Comparison of ENCODE assay signal across 27 cellular contexts in the genomic region with DNA sequence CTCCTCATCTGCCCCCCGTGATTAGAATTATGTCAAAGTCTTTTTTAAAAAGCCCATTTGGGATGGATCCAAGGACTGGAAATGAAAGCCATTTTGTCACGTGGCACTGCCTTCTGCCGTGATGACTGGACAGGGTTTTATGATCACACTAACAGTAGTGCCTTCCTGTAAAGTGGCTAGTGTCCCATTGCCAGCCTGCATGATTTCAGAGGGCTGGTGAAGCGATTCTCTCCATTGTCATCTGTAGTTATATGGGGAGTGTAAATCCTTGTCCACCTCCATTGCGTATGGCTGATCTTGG. TPM values are rescaled to one million over a fixed set of nuclear protein-coding genes. Genes with fewer than 3 reads are reported as not detected.
DNase-seq lines count a peak whose midpoint lies in the region; ATAC-seq and TF ChIP-seq lines count a peak whose summit lies in the region.
"Had no signal": no experiment of that assay in that cellular context is flagged by ENCODE, and none has a peak within 500 bp of the region (broad histone marks: within the 10 kb centered on the region; RNA-seq: fewer than 3 reads in every experiment).

No MANE protein-coding gene starts in this region.

- H4K20me1 ChIP-seq in BLaER1 (no peaks in the 10 kb centered on the region), HCT116 (ENCODE audit: insufficient read depth) (no peaks in the 10 kb centered on the region)

- no peak for DNase-seq in HCT116 (ENCODE audit: low read depth, low spot score)
- DNase-seq in mucosa of descending colon: no peak
- no peak for DNase-seq in head of caudate nucleus
- no peak for DNase-seq in left ventricle myocardium inferior
- DNase-seq in NOMO-1 treated with DMSO at 0.1 percent for 48 hours (lab: John Stamatoyannopoulos, UW; ENCODE audit: unreplicated experiment): no peak
- no peak for DNase-seq in stimulated activated effector memory CD8-positive, alpha-beta T cell treated with anti-CD3 and anti-CD28 coated beads, Interleukin-12 subunit alpha, Interleukin-12 subunit beta, amount 100 ng/mL, for 72 hours (ENCODE audit: low spot score in 2 of 2)
- DNase-seq: activated CD4-positive, alpha-beta T cell treated with anti-CD3 and anti-CD28 coated beads, Interleukin-2, amount 10 ng/mL, durations not matched to agents 7 days and 5 days; activated gamma-delta T cell treated with Interleukin-2 at 50 U/mL for 16 hours; activated T-cell treated with anti-CD3 and anti-CD28 coated beads, Interleukin-2, amount 50 U/mL, for 24 hours; CD8-positive, alpha-beta memory T cell; dorsolateral prefrontal cortex; GDM1; left ventricle myocardium superior; naive thymus-derived CD4-positive, alpha-beta T cell; NCI-H1436 treated with DMSO at 0.1 percent for 48 hours; NCI-H2171; NCI-H510A; NK-92 treated with Interleukin-12 subunit alpha and Interleukin-12 subunit beta, amount 100 ng/mL, for 24 hours; stimulated activated naive CD4-positive, alpha-beta T cell treated with Interleukin-2 at 50 U/mL for 16 hours had no signal

- H3K4me1 Mint-ChIP-seq in stimulated activated effector memory CD8-positive, alpha-beta T cell treated with anti-CD3 and anti-CD28 coated beads, Interleukin-12 subunit alpha, Interleukin-12 subunit beta, amount 100 ng/mL, for 72 hours: no peaks in the 10 kb centered on the region
- H3K4me1 Mint-ChIP-seq: activated CD4-positive, alpha-beta T cell treated with anti-CD3 and anti-CD28 coated beads, Interleukin-2, amount 10 ng/mL, durations not matched to agents 7 days and 5 days; CD8-positive, alpha-beta memory T cell; naive thymus-derived CD4-positive, alpha-beta T cell had no signal

- H3K4me3 ChIP-seq in BLaER1 (no peak overlapping the region), HCT116 (replicated peaks in 1 of 2; ENCODE audit: low read depth in 1 of 2, low read length in 2 of 2) (no peak overlapping the region), mucosa of descending colon (no peak overlapping the region), left ventricle myocardium inferior (no peak overlapping the region)
- H3K4me3 ChIP-seq: adrenal gland, body of pancreas, SK-N-MC had no signal

- POLR2A ChIA-PET in HCT116 (lab: Charles Lee): no interaction called here

- TF ChIP-seq POLR2A in HCT116 (IDR thresholded peaks at IDR 0.05; ENCODE audit: borderline replicate concordance, extremely low read depth, insufficient read depth, insufficient read length): no peak

- RAD21 ChIA-PET in HCT116 (lab: Charles Lee; ENCODE audit: low non-redundant PET in 1 of 2, low total read pairs in 2 of 2, uncharacterized antibody in 2 of 2, unreplicated experiment in 2 of 2): no interaction called here

- TF ChIP-seq CTCF in HCT116 (IDR thresholded peaks at IDR 0.05 in 2 of 3, conservative IDR thresholded peaks at IDR 0.05 in 1 of 3; ENCODE audit: borderline replicate concordance in 1 of 3, insufficient read depth in 1 of 3, low read depth in 2 of 3, low read length in 2 of 3) (no peak), VCaP (conservative IDR thresholded peaks at IDR 0.05) (peak; percentile 56), mucosa of descending colon (IDR thresholded peaks at IDR 0.05) (no peak), left ventricle myocardium inferior (IDR thresholded peaks at IDR 0.05; ENCODE audit: borderline replicate concordance) (no peak)

- no TSS peak for BruUV-seq in HCT116 (replicated peaks; lab: Mats Ljungman, UMichigan)

- H3K9me3 ChIP-seq in BLaER1 (no peaks in the 10 kb centered on the region), HCT116 (ENCODE audit: control insufficient read depth in 1 of 2, insufficient read depth in 1 of 2, low read depth in 1 of 2, low read length in 2 of 2) (no peaks in the 10 kb centered on the region), mucosa of descending colon (no peaks in the 10 kb centered on the region), left ventricle myocardium inferior (replicated peaks) (no peaks in the 10 kb centered on the region)
- H3K9me3 ChIP-seq: adrenal gland, body of pancreas had no signal

- no peaks in the 10 kb centered on the region for H3K9me2 ChIP-seq in HCT116 (ENCODE audit: insufficient read depth)

- H3K27ac ChIP-seq in BLaER1 (no peak overlapping the region), HCT116 (ENCODE audit: low read depth, low read length) (no peak overlapping the region), VCaP (no peak overlapping the region), left ventricle myocardium inferior (replicated peaks) (no peak overlapping the region)
- H3K27ac ChIP-seq: adrenal gland, body of pancreas, dorsolateral prefrontal cortex, KMS-11, SK-N-MC had no signal

- H3K36me3 Mint-ChIP-seq in stimulated activated effector memory CD8-positive, alpha-beta T cell treated with anti-CD3 and anti-CD28 coated beads, Interleukin-12 subunit alpha, Interleukin-12 subunit beta, amount 100 ng/mL, for 72 hours: no peaks in the 10 kb centered on the region
- H3K36me3 Mint-ChIP-seq: CD8-positive, alpha-beta memory T cell; naive thymus-derived CD4-positive, alpha-beta T cell had no signal

- no peak for TF ChIP-seq RAD21 in HCT116 (IDR thresholded peaks at IDR 0.05; ENCODE audit: low read depth)

- ATAC-seq in HCT116: peak; percentile 34
- peak; percentile 64 for ATAC-seq in mucosa of descending colon
- no peak for ATAC-seq in stimulated activated effector memory CD8-positive, alpha-beta T cell treated with anti-CD3 and anti-CD28 coated beads, Interleukin-12 subunit alpha, Interleukin-12 subunit beta, amount 100 ng/mL, for 72 hours
- ATAC-seq: body of pancreas; naive thymus-derived CD4-positive, alpha-beta T cell had no signal

- H3K4me2 ChIP-seq in BLaER1 (peak overlapping the region; percentile 8; the same call in 1 of the 2 replicates), HCT116 (ENCODE audit: low read length) (no peak overlapping the region)
- H3K4me2 ChIP-seq: KMS-11 had no signal

- H3K36me3 ChIP-seq in BLaER1 (no peaks in the 10 kb centered on the region), HCT116 (ENCODE audit: control insufficient read depth in 1 of 2, insufficient read depth in 2 of 2, low read length in 2 of 2) (no peaks in the 10 kb centered on the region), mucosa of descending colon (ENCODE audit: low read depth) (no peaks in the 10 kb centered on the region), left ventricle myocardium inferior (no peaks in the 10 kb centered on the region)
- H3K36me3 ChIP-seq: adrenal gland had no signal

- H3K79me2 ChIP-seq in HCT116 (ENCODE audit: insufficient read depth, low read length): no peaks in the 10 kb centered on the region

- H3K9ac ChIP-seq in BLaER1: no peak overlapping the region
- H3K9ac ChIP-seq in HCT116 (ENCODE audit: low read length): no peak overlapping the region
- H3K9ac ChIP-seq: KMS-11 had no signal

- CTCF ChIA-PET in HCT116 (lab: Charles Lee): no interaction called here

- intact Hi-C loops in HCT116 (cut with micrococcal nuclease) (no loop called here), mucosa of descending colon (cut with DNase I, micrococcal nuclease) (no loop called here), head of caudate nucleus (cut with DNase I) (no loop called here), left ventricle myocardium inferior (cut with micrococcal nuclease) (no loop called here)

- H3K27ac Mint-ChIP-seq in stimulated activated effector memory CD8-positive, alpha-beta T cell treated with anti-CD3 and anti-CD28 coated beads, Interleukin-12 subunit alpha, Interleukin-12 subunit beta, amount 100 ng/mL, for 72 hours: no peak overlapping the region
- H3K27ac Mint-ChIP-seq: activated CD4-positive, alpha-beta T cell treated with anti-CD3 and anti-CD28 coated beads, Interleukin-2, amount 10 ng/mL, durations not matched to agents 7 days and 5 days; activated T-cell treated with anti-CD3 and anti-CD28 coated beads, Interleukin-2, amount 50 U/mL, for 24 hours; mesothelial cell of epicardium; naive thymus-derived CD4-positive, alpha-beta T cell; T-helper 2 cell treated with Interferon-gamma antibody and Interleukin-4, amounts not matched to agents 5 μg/mL and 100 μg/mL, for 36 hours had no signal

- H3K4me3 Mint-ChIP-seq in stimulated activated effector memory CD8-positive, alpha-beta T cell treated with anti-CD3 and anti-CD28 coated beads, Interleukin-12 subunit alpha, Interleukin-12 subunit beta, amount 100 ng/mL, for 72 hours: no peak overlapping the region
- H3K4me3 Mint-ChIP-seq: activated CD4-positive, alpha-beta T cell treated with anti-CD3 and anti-CD28 coated beads, Interleukin-2, amount 10 ng/mL, durations not matched to agents 7 days and 5 days; activated T-cell treated with anti-CD3 and anti-CD28 coated beads, Interleukin-2, amount 50 U/mL, for 24 hours; CD8-positive, alpha-beta memory T cell; mesothelial cell of epicardium; naive thymus-derived CD4-positive, alpha-beta T cell; T-helper 2 cell treated with Interferon-gamma antibody and Interleukin-4, amounts not matched to agents 5 μg/mL and 100 μg/mL, for 36 hours had no signal

- no peaks in the 10 kb centered on the region for H3K9me3 Mint-ChIP-seq in stimulated activated effector memory CD8-positive, alpha-beta T cell treated with anti-CD3 and anti-CD28 coated beads, Interleukin-12 subunit alpha, Interleukin-12 subunit beta, amount 100 ng/mL, for 72 hours
- H3K9me3 Mint-ChIP-seq: activated CD4-positive, alpha-beta T cell treated with anti-CD3 and anti-CD28 coated beads, Interleukin-2, amount 10 ng/mL, durations not matched to agents 7 days and 5 days; activated T-cell treated with anti-CD3 and anti-CD28 coated beads, Interleukin-2, amount 50 U/mL, for 24 hours; CD8-positive, alpha-beta memory T cell; mesothelial cell of epicardium; naive thymus-derived CD4-positive, alpha-beta T cell; T-helper 2 cell treated with Interferon-gamma antibody and Interleukin-4, amounts not matched to agents 5 μg/mL and 100 μg/mL, for 36 hours had no signal

- H3K4me1 ChIP-seq in BLaER1: peaks cover 34% of the 10 kb centered on the region
- H3K4me1 ChIP-seq in HCT116 (ENCODE audit: control insufficient read depth in 1 of 2, insufficient read depth in 2 of 2, low read length in 2 of 2): no peaks in the 10 kb centered on the region
- peaks cover 2% of the 10 kb centered on the region for H3K4me1 ChIP-seq in mucosa of descending colon (ENCODE audit: low read depth)
- H3K4me1 ChIP-seq in left ventricle myocardium inferior: no peaks in the 10 kb centered on the region
- H3K4me1 ChIP-seq: adrenal gland, body of pancreas had no signal

- no peaks in the 10 kb centered on the region for H3K27me3 ChIP-seq in BLaER1
- no peaks in the 10 kb centered on the region for H3K27me3 ChIP-seq in HCT116 (ENCODE audit: insufficient read depth, low read length)
- H3K27me3 ChIP-seq in left ventricle myocardium inferior (ENCODE audit: low read depth): no peaks in the 10 kb centered on the region
- H3K27me3 ChIP-seq: adrenal gland, body of pancreas, dorsolateral prefrontal cortex had no signal

- H2AFZ ChIP-seq in HCT116 (ENCODE audit: low read depth, low read length, poor library complexity, severe bottlenecking): no peak overlapping the region

TF ChIP-seq in HCT116, 20 proteins besides CTCF, POLR2A, EP300 and RAD21 (continues in another document):
- TF ChIP-seq ELF1 (IDR thresholded peaks at IDR 0.05; ENCODE audit: borderline replicate concordance, low read depth) (no peak), ZNF274 (IDR thresholded peaks at IDR 0.05; ENCODE audit: low read depth, low read length) (no peak), YY1 (IDR thresholded peaks at IDR 0.05; ENCODE audit: extremely low read depth, insufficient replicate concordance, low read depth, low read length) (no peak)

RNA-seq across cellular contexts. Expression of gene CFAP251, which starts 37.6 kb away (rescaled TPM):
- total RNA-seq in HCT116 (2021; ENCODE audit: unreplicated experiment) (2.6 TPM), mucosa of descending colon (under 1 TPM; 0.14 to 0.92 (median 0.55) TPM), left ventricle myocardium inferior (0.91 TPM)
- 1.8 and 2.5 TPM in 2 replicates for polyA plus RNA-seq in HCT116 (2012)
- polyA plus RNA-seq: CD8-positive, alpha-beta memory T cell; naive thymus-derived CD4-positive, alpha-beta T cell had no signal
